In genomic region chr14:54220122-54220691, GRCh38 we compare ENCODE assay signal across 10 cellular contexts.
DNase-seq lines count a peak whose midpoint lies in the region; ATAC-seq and TF ChIP-seq lines count a peak whose summit lies in the region.
"Had no signal": no experiment of that assay in that cellular context is flagged by ENCODE, and none has a peak within 500 bp of the region (broad histone marks: within the 10 kb centered on the region; RNA-seq: fewer than 3 reads in every experiment).

No MANE protein-coding gene starts in this region.

- no peaks in the 10 kb centered on the region for H3K36me3 Mint-ChIP-seq in nephron (ENCODE audit: low read depth)
- no peaks in the 10 kb centered on the region for H3K36me3 Mint-ChIP-seq in activated CD8-positive, alpha-beta T cell treated with anti-CD3 and anti-CD28 coated beads for 36 hours (ENCODE audit: low read depth)

- no peaks in the 10 kb centered on the region for H3K9me3 Mint-ChIP-seq in nephron
- H3K9me3 Mint-ChIP-seq in activated CD8-positive, alpha-beta T cell treated with anti-CD3 and anti-CD28 coated beads for 36 hours = peaks cover 3% of the 10 kb centered on the region

- H2AFZ ChIP-seq in ACC112 (ENCODE audit: low read length, unreplicated experiment) = peak overlapping the region; percentile 68

- H3K27me3 ChIP-seq in ACC112 (ENCODE audit: insufficient read depth, low read length) = peaks cover 7% of the 10 kb centered on the region; the same call in 1 of the 2 replicates

- H3K79me2 ChIP-seq in ACC112 (ENCODE audit: control insufficient read depth, insufficient read depth, low read length, unreplicated experiment) = no peaks in the 10 kb centered on the region

- intact Hi-C loops in activated CD8-positive, alpha-beta T cell treated with anti-CD3 and anti-CD28 coated beads for 36 hours (cut with micrococcal nuclease) = no loop called here

- peak overlapping the region; percentile 72 for H3K4me3 ChIP-seq in ACC112 (ENCODE audit: low read depth, low read length)
- H3K4me3 ChIP-seq in fibroblast of mammary gland (ENCODE audit: control insufficient read depth, low read depth, low read length) = peak overlapping the region; percentile 28

- H3K4me1 ChIP-seq in ACC112 (ENCODE audit: control insufficient read depth, insufficient read depth, low read length, unreplicated experiment) = peaks cover 5% of the 10 kb centered on the region

- peak overlapping the region; percentile 77 to 81 (median 78) for H3K4me3 Mint-ChIP-seq in nephron
- no peak overlapping the region for H3K4me3 Mint-ChIP-seq in activated CD8-positive, alpha-beta T cell treated with anti-CD3 and anti-CD28 coated beads for 36 hours

- no peaks in the 10 kb centered on the region for H3K36me3 ChIP-seq in ACC112 (ENCODE audit: insufficient read depth, low read length)
- H3K36me3 ChIP-seq: neutrophil had no signal

- ATAC-seq in activated CD8-positive, alpha-beta T cell treated with anti-CD3 and anti-CD28 coated beads for 36 hours = no peak
- ATAC-seq in HG02973 (IDR thresholded peaks at IDR 0.05; ENCODE audit: unreplicated experiment) = no peak

- peak overlapping the region; percentile 67 to 87 (median 80) for H3K27ac Mint-ChIP-seq in nephron
- H3K27ac Mint-ChIP-seq in activated CD8-positive, alpha-beta T cell treated with anti-CD3 and anti-CD28 coated beads for 36 hours = no peak overlapping the region

- CTCF ChIA-PET in activated CD8-positive, alpha-beta T cell treated with anti-CD3 and anti-CD28 coated beads for 36 hours (lab: Charles Lee) = interaction anchor here (0.7 to 1.0 kb wide), 2 partner anchors 11 to 45 kb away, joined by 3 read pairs; no protein-coding TSS in a partner anchor

- H3K27me3 Mint-ChIP-seq in nephron (ENCODE audit: low read depth) = peaks cover 45% of the 10 kb centered on the region
- H3K27me3 Mint-ChIP-seq in activated CD8-positive, alpha-beta T cell treated with anti-CD3 and anti-CD28 coated beads for 36 hours = peaks cover 68% of the 10 kb centered on the region

- no peak overlapping the region for H3K27ac ChIP-seq in ACC112 (ENCODE audit: low read depth, low read length)
- H3K27ac ChIP-seq: neutrophil had no signal

- DNase-seq in NCI-H1092 (lab: John Stamatoyannopoulos, UW) (peak; percentile 15), fibroblast of mammary gland (ENCODE audit: low read depth) (no peak), 8988T (no peak), kidney glomerular epithelial cell (lab: John Stamatoyannopoulos, UW) (no peak)
- no peak for DNase-seq in activated CD8-positive, alpha-beta T cell treated with anti-CD3 and anti-CD28 coated beads for 36 hours
- DNase-seq: SHP77 treated with DMSO at 0.1 percent for 48 hours had no signal

- POLR2A ChIA-PET in activated CD8-positive, alpha-beta T cell treated with anti-CD3 and anti-CD28 coated beads for 36 hours (lab: Charles Lee) = interaction anchor here (0.5 to 1.1 kb wide), 2 partner anchors 15 to 353 kb away, joined by 3 to 4 read pairs; no protein-coding TSS in a partner anchor

- TF ChIP-seq CTCF in fibroblast of mammary gland (conservative IDR thresholded peaks at IDR 0.05; ENCODE audit: control insufficient read depth, insufficient read depth, low read depth, low read length) = no peak
- no peak for TF ChIP-seq CTCF in nephron (IDR thresholded peaks at IDR 0.05; ENCODE audit: unreplicated experiment in 3 of 3)
- TF ChIP-seq CTCF in activated CD8-positive, alpha-beta T cell treated with anti-CD3 and anti-CD28 coated beads for 36 hours (IDR thresholded peaks at IDR 0.05) = no peak

- peaks cover 51% of the 10 kb centered on the region for H3K4me1 Mint-ChIP-seq in nephron
- H3K4me1 Mint-ChIP-seq in activated CD8-positive, alpha-beta T cell treated with anti-CD3 and anti-CD28 coated beads for 36 hours (ENCODE audit: low read depth) = peaks cover 12% of the 10 kb centered on the region
